ENCODE assay signal across 8 cellular contexts in genomic region chr4:76198411-76199237, GRCh38. TPM values are rescaled to one million over a fixed set of nuclear protein-coding genes. Genes with fewer than 3 reads are reported as not detected.
DNase-seq lines count a peak whose midpoint lies in the region; ATAC-seq and TF ChIP-seq lines count a peak whose summit lies in the region.

No MANE protein-coding gene starts in this region.

- peak; percentile 91 for DNase-seq in NCI-H446 treated with DMSO at 0.1 percent for 48 hours (lab: John Stamatoyannopoulos, UW)
- peak; percentile 52 to 91 for DNase-seq in cardiac muscle cell (ENCODE audit: low read depth in 1 of 2, low spot score in 1 of 2)
- DNase-seq in retinal pigment epithelial cell (ENCODE audit: low read depth) = peak; percentile 71
- DNase-seq in ecto neural progenitor cell (ENCODE audit: low spot score) = no peak

- peak overlapping the region; percentile 64 for H3K27ac Mint-ChIP-seq in activated naive CD4-positive, alpha-beta T cell treated with anti-CD3 and anti-CD28 coated beads, Interleukin-2, amount 50 U/mL, for 24 hours

- H3K36me3 Mint-ChIP-seq in activated naive CD4-positive, alpha-beta T cell treated with anti-CD3 and anti-CD28 coated beads, Interleukin-2, amount 50 U/mL, for 24 hours = peaks cover 17% of the 10 kb centered on the region

- H3K4me3 ChIP-seq in cardiac muscle cell = no peak overlapping the region
- no peak overlapping the region for H3K4me3 ChIP-seq in retinal pigment epithelial cell (ENCODE audit: low read length)

- peak overlapping the region; percentile 28 for H3K4me3 Mint-ChIP-seq in activated naive CD4-positive, alpha-beta T cell treated with anti-CD3 and anti-CD28 coated beads, Interleukin-2, amount 50 U/mL, for 24 hours

- no peaks in the 10 kb centered on the region for H3K9me3 Mint-ChIP-seq in activated naive CD4-positive, alpha-beta T cell treated with anti-CD3 and anti-CD28 coated beads, Interleukin-2, amount 50 U/mL, for 24 hours

- H3K4me1 Mint-ChIP-seq in activated naive CD4-positive, alpha-beta T cell treated with anti-CD3 and anti-CD28 coated beads, Interleukin-2, amount 50 U/mL, for 24 hours = peaks cover 47% of the 10 kb centered on the region

- ATAC-seq in GM18907 (IDR thresholded peaks at IDR 0.05; ENCODE audit: unreplicated experiment) = peak; percentile 49
- ATAC-seq in HG03175 (IDR thresholded peaks at IDR 0.05; ENCODE audit: unreplicated experiment) = peak; percentile 44

- no peaks in the 10 kb centered on the region for H3K27me3 ChIP-seq in cardiac muscle cell

- H3K36me3 ChIP-seq in cardiac muscle cell = peaks cover 4% of the 10 kb centered on the region

- no peaks in the 10 kb centered on the region for H3K27me3 Mint-ChIP-seq in activated naive CD4-positive, alpha-beta T cell treated with anti-CD3 and anti-CD28 coated beads, Interleukin-2, amount 50 U/mL, for 24 hours

- peaks cover 33% of the 10 kb centered on the region for H3K4me1 ChIP-seq in cardiac muscle cell (ENCODE audit: low read depth)

- H3K27ac ChIP-seq in C4-2B (peak overlapping the region; percentile 87), cardiac muscle cell (peak overlapping the region; percentile 79)

- no peaks in the 10 kb centered on the region for H3K9me3 ChIP-seq in cardiac muscle cell (ENCODE audit: low read depth)

- TF ChIP-seq CTCF in C4-2B (conservative IDR thresholded peaks at IDR 0.05) (no peak), cardiac muscle cell (IDR thresholded peaks at IDR 0.05; ENCODE audit: low read depth, low read length) (no peak), retinal pigment epithelial cell (conservative IDR thresholded peaks at IDR 0.05; ENCODE audit: low read depth, low read length) (no peak)

RNA-seq across cellular contexts. Expression of gene SCARB2, which starts 15.0 kb away (rescaled TPM):
- 54.4 and 78.6 TPM in 2 replicates for total RNA-seq in cardiac muscle cell
- polyA plus RNA-seq in cardiac muscle cell = 40.5 and 71.2 TPM in 2 replicates

RNA-seq across cellular contexts. Expression of gene NUP54, which starts 50.4 kb away (rescaled TPM):
- total RNA-seq in cardiac muscle cell = 22.0 and 22.9 TPM in 2 replicates
- 31.6 and 40.4 TPM in 2 replicates for polyA plus RNA-seq in cardiac muscle cell

RNA-seq across cellular contexts. Expression of gene FAM47E, which starts 52.9 kb away (rescaled TPM):
- 1.6 and 2.4 TPM in 2 replicates for total RNA-seq in cardiac muscle cell
- polyA plus RNA-seq in cardiac muscle cell = 2.1 and 7.4 TPM in 2 replicates
